In the genomic region with DNA sequence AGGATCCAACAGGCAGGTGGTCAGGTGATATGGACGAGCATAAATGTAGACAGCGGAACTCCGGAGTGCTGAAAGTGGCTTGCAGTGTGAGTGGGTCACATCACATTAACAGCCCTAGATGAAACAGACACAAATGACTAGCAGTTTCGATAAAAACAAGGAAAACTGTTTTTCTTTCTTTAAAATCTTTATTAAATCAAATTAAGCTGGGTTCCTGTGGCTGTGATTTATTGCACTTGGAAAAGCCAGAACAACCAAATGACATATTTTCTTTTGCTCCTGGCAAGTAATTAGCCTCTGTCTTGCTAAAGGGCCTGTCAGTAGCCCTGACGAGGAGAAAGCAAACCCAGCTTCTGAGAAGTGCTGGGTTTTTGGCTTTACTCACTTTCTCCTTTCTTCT, we compare ENCODE assay signal across 1 cellular context.
TF ChIP-seq lines count a peak whose summit lies in the region.

No MANE protein-coding gene starts in this region.

TF ChIP-seq in SK-N-SH, 30 proteins besides CTCF, POLR2A, EP300 and RAD21 (continued from another document):
- TF ChIP-seq GABPA (IDR thresholded peaks at IDR 0.05; ENCODE audit: low read depth) (no peak), FOSL2 (IDR thresholded peaks at IDR 0.05; ENCODE audit: borderline replicate concordance, low read depth) (no peak), TEAD4 (IDR thresholded peaks at IDR 0.05; ENCODE audit: borderline replicate concordance, insufficient read depth) (peak; percentile 61; the same call in 1 of the 2 replicates), JUND (IDR thresholded peaks at IDR 0.05) (no peak), NRF1 (IDR thresholded peaks at IDR 0.05; ENCODE audit: low read depth, low read length) (no peak), CHD2 (IDR thresholded peaks at IDR 0.05; ENCODE audit: low read length, partially characterized antibody) (peak; percentile 73), MEF2A (IDR thresholded peaks at IDR 0.05; ENCODE audit: borderline replicate concordance, low read depth) (no peak), SMC3 (IDR thresholded peaks at IDR 0.05; ENCODE audit: low read depth, low read length) (no peak; the same call in 1 of the 2 replicates), NFIC (IDR thresholded peaks at IDR 0.05; ENCODE audit: borderline replicate concordance) (no peak), POLR2AphosphoS5 (IDR thresholded peaks at IDR 0.05; ENCODE audit: low read depth, low read length) (peak; percentile 22; the same call in 1 of the 2 replicates), FOXJ3 (CRISPR knock-in tag; IDR thresholded peaks at IDR 0.05) (peak; percentile 77), RCOR1 (IDR thresholded peaks at IDR 0.05; ENCODE audit: low read length) (peak; percentile 79), TCF12 (IDR thresholded peaks at IDR 0.05) (peak; percentile 60), TAF1 (IDR thresholded peaks at IDR 0.05; ENCODE audit: borderline replicate concordance, low read depth, low read length) (no peak), RXRA (IDR thresholded peaks at IDR 0.05; ENCODE audit: borderline replicate concordance, low read depth) (no peak), MXI1 (IDR thresholded peaks at IDR 0.05; ENCODE audit: low read depth, low read length) (peak; percentile 56; the same call in 1 of the 2 replicates)
- TF ChIP-seq, protein P1, sequence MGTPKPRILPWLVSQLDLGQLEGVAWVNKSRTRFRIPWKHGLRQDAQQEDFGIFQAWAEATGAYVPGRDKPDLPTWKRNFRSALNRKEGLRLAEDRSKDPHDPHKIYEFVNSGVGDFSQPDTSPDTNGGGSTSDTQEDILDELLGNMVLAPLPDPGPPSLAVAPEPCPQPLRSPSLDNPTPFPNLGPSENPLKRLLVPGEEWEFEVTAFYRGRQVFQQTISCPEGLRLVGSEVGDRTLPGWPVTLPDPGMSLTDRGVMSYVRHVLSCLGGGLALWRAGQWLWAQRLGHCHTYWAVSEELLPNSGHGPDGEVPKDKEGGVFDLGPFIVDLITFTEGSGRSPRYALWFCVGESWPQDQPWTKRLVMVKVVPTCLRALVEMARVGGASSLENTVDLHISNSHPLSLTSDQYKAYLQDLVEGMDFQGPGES (IDR thresholded peaks at IDR 0.05; ENCODE audit: low read depth, low read length), result no peak
- TF ChIP-seq, protein P2, sequence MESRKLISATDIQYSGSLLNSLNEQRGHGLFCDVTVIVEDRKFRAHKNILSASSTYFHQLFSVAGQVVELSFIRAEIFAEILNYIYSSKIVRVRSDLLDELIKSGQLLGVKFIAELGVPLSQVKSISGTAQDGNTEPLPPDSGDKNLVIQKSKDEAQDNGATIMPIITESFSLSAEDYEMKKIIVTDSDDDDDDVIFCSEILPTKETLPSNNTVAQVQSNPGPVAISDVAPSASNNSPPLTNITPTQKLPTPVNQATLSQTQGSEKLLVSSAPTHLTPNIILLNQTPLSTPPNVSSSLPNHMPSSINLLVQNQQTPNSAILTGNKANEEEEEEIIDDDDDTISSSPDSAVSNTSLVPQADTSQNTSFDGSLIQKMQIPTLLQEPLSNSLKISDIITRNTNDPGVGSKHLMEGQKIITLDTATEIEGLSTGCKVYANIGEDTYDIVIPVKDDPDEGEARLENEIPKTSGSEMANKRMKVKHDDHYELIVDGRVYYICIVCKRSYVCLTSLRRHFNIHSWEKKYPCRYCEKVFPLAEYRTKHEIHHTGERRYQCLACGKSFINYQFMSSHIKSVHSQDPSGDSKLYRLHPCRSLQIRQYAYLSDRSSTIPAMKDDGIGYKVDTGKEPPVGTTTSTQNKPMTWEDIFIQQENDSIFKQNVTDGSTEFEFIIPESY (IDR thresholded peaks at IDR 0.05; ENCODE audit: borderline replicate concordance, low read depth), result no peak
- TF ChIP-seq, protein P3, sequence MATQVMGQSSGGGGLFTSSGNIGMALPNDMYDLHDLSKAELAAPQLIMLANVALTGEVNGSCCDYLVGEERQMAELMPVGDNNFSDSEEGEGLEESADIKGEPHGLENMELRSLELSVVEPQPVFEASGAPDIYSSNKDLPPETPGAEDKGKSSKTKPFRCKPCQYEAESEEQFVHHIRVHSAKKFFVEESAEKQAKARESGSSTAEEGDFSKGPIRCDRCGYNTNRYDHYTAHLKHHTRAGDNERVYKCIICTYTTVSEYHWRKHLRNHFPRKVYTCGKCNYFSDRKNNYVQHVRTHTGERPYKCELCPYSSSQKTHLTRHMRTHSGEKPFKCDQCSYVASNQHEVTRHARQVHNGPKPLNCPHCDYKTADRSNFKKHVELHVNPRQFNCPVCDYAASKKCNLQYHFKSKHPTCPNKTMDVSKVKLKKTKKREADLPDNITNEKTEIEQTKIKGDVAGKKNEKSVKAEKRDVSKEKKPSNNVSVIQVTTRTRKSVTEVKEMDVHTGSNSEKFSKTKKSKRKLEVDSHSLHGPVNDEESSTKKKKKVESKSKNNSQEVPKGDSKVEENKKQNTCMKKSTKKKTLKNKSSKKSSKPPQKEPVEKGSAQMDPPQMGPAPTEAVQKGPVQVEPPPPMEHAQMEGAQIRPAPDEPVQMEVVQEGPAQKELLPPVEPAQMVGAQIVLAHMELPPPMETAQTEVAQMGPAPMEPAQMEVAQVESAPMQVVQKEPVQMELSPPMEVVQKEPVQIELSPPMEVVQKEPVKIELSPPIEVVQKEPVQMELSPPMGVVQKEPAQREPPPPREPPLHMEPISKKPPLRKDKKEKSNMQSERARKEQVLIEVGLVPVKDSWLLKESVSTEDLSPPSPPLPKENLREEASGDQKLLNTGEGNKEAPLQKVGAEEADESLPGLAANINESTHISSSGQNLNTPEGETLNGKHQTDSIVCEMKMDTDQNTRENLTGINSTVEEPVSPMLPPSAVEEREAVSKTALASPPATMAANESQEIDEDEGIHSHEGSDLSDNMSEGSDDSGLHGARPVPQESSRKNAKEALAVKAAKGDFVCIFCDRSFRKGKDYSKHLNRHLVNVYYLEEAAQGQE (IDR thresholded peaks at IDR 0.05; ENCODE audit: low read depth, low read length), result no peak
- TF ChIP-seq, protein P4, sequence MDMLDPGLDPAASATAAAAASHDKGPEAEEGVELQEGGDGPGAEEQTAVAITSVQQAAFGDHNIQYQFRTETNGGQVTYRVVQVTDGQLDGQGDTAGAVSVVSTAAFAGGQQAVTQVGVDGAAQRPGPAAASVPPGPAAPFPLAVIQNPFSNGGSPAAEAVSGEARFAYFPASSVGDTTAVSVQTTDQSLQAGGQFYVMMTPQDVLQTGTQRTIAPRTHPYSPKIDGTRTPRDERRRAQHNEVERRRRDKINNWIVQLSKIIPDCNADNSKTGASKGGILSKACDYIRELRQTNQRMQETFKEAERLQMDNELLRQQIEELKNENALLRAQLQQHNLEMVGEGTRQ (IDR thresholded peaks at IDR 0.05; ENCODE audit: borderline replicate concordance, low read depth, low read length), result no peak
- TF ChIP-seq, protein P5, sequence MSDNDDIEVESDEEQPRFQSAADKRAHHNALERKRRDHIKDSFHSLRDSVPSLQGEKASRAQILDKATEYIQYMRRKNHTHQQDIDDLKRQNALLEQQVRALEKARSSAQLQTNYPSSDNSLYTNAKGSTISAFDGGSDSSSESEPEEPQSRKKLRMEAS (IDR thresholded peaks at IDR 0.05; ENCODE audit: low read depth), result no peak
- TF ChIP-seq, protein P6, sequence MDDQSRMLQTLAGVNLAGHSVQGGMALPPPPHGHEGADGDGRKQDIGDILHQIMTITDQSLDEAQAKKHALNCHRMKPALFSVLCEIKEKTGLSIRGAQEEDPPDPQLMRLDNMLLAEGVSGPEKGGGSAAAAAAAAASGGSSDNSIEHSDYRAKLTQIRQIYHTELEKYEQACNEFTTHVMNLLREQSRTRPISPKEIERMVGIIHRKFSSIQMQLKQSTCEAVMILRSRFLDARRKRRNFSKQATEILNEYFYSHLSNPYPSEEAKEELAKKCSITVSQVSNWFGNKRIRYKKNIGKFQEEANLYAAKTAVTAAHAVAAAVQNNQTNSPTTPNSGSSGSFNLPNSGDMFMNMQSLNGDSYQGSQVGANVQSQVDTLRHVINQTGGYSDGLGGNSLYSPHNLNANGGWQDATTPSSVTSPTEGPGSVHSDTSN (IDR thresholded peaks at IDR 0.05), result peak; percentile 34; the same call in 1 of the 2 replicates
